1 cellular context compared by ENCODE assay signal in the genomic region with DNA sequence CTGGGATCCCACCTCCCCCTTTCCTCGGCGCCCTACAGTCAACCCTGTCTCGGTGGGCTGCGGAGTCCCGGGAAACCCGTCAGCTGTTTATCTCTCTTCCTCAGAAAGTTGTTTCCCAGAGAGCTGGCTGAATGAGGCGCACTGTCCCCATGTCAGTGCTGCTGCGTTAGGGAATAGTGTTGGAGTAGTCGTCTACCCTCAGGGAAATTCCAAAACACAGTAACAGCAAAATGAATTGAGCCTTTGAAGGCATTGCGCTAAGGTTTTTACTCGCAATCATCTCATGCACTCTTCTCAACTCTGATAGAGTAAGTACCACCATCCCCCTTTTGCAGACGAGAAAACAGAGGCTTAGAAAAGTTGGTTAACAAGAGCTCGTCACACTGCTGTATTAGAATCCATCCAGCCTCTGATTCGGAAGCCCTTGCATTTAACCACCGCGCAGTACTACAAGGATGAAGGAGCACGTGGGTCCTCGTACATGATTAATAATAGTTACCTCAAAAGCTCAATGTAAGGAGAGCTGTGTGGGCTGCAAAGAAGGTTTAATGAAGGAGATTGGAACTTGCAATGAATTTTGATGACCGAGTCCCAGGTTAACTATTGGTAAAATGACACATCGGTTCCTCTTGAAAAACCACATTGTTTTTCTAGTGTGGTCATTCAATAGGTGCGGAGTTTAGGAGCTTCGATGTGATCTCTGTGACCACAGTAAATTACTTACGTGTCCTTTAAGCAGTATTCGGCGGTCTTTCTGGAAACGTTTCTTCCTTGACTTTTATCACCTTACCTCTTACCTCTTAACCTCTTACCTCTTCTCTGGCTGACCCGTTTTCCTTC.
TF ChIP-seq lines count a peak whose summit lies in the region.

No MANE protein-coding gene starts in this region.

TF ChIP-seq in A549, 52 proteins besides CTCF, POLR2A, EP300 and RAD21 (continued from another document):
- TF ChIP-seq RCOR1 (IDR thresholded peaks at IDR 0.05; ENCODE audit: low read depth, low read length): no peak
